11 cellular contexts compared by ENCODE assay signal in the genomic region with DNA sequence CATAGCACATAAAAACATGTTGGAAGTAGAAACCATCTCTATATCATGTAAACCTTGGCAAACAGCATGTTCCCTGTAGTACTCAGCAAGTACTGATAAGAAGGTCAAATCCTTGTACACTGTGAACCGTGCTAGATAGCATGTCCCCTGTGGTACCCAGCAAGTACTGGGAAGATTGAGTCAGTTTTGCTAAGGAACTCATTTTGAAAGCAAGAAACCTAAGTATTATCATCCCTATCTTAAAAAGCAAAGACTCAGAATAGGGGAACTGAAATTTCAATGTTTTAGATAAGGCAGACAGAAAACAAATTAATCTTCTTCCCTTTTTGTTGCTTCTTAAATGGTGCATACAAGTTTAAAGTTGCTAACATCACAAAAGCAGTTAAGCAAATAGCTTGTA.
DNase-seq lines count a peak whose midpoint lies in the region; ATAC-seq and TF ChIP-seq lines count a peak whose summit lies in the region.
"Had no signal": no experiment of that assay in that cellular context is flagged by ENCODE, and none has a peak within 500 bp of the region (broad histone marks: within the 10 kb centered on the region; RNA-seq: fewer than 3 reads in every experiment).

No MANE protein-coding gene starts in this region.

- TF ChIP-seq POLR2A in tibial nerve (IDR thresholded peaks at IDR 0.05), result no peak

- no peaks in the 10 kb centered on the region for H3K4me1 Mint-ChIP-seq in stimulated activated effector memory CD8-positive, alpha-beta T cell treated with anti-CD3 and anti-CD28 coated beads, Interleukin-12 subunit alpha, Interleukin-12 subunit beta, amount 100 ng/mL, for 72 hours

- peaks cover 7% of the 10 kb centered on the region for H3K9me3 Mint-ChIP-seq in stimulated activated effector memory CD8-positive, alpha-beta T cell treated with anti-CD3 and anti-CD28 coated beads, Interleukin-12 subunit alpha, Interleukin-12 subunit beta, amount 100 ng/mL, for 72 hours

- H3K27me3 ChIP-seq in tibial nerve, result no peaks in the 10 kb centered on the region

- TF ChIP-seq EP300 in tibial nerve (IDR thresholded peaks at IDR 0.05), result no peak

- peaks cover 0 to 9% (median 0%) of the 10 kb centered on the region in 4 donors for H3K4me1 ChIP-seq in tibial nerve
- H3K4me1 ChIP-seq: HAP-1 had no signal

- no peaks in the 10 kb centered on the region for H3K9me3 ChIP-seq in tibial nerve
- H3K9me3 ChIP-seq: HAP-1 had no signal

- TF ChIP-seq CTCF in tibial nerve (IDR thresholded peaks at IDR 0.05), result no peak

- H3K27ac Mint-ChIP-seq in stimulated activated effector memory CD8-positive, alpha-beta T cell treated with anti-CD3 and anti-CD28 coated beads, Interleukin-12 subunit alpha, Interleukin-12 subunit beta, amount 100 ng/mL, for 72 hours, result no peak overlapping the region

- peak; percentile 74 for ATAC-seq in GM19025 (IDR thresholded peaks at IDR 0.05; ENCODE audit: low read depth, unreplicated experiment)
- ATAC-seq in GM21737 (IDR thresholded peaks at IDR 0.05; ENCODE audit: unreplicated experiment), result peak; percentile 90
- ATAC-seq in HG03196 (IDR thresholded peaks at IDR 0.05; ENCODE audit: unreplicated experiment), result peak; percentile 76
- peak; percentile 26 for ATAC-seq in stimulated activated effector memory CD8-positive, alpha-beta T cell treated with anti-CD3 and anti-CD28 coated beads, Interleukin-12 subunit alpha, Interleukin-12 subunit beta, amount 100 ng/mL, for 72 hours

- H3K27ac ChIP-seq in tibial nerve, result no peak overlapping the region

- 48 to 53% methylated on average over 1 of the region's 1 CpG for WGBS in tibial nerve, 2 donors

- H3K36me3 ChIP-seq in tibial nerve, result no peaks in the 10 kb centered on the region
- H3K36me3 ChIP-seq: HAP-1 had no signal

- no peak overlapping the region for H3K4me3 ChIP-seq in tibial nerve
- H3K4me3 ChIP-seq: HAP-1 had no signal

- no peak overlapping the region for H3K4me3 Mint-ChIP-seq in stimulated activated effector memory CD8-positive, alpha-beta T cell treated with anti-CD3 and anti-CD28 coated beads, Interleukin-12 subunit alpha, Interleukin-12 subunit beta, amount 100 ng/mL, for 72 hours

- DNase-seq in stimulated activated effector memory CD8-positive, alpha-beta T cell treated with anti-CD3 and anti-CD28 coated beads, Interleukin-12 subunit alpha, Interleukin-12 subunit beta, amount 100 ng/mL, for 72 hours (ENCODE audit: low spot score in 2 of 2), result no peak
- DNase-seq in tibial nerve (ENCODE audit: low spot score in 2 of 2) (no peak), GOT3 (lab: John Stamatoyannopoulos, UW) (no peak), activated gamma-delta T cell treated with Interleukin-2 at 50 U/mL for 16 hours (no peak)
- DNase-seq: NCI-H510A; SK-N-SH; stimulated activated CD4-positive, alpha-beta T cell treated with anti-CD3 and anti-CD28 coated beads, Interleukin-15, amount 100 ng/mL, for 24 hours had no signal

- no peaks in the 10 kb centered on the region for H3K36me3 Mint-ChIP-seq in stimulated activated effector memory CD8-positive, alpha-beta T cell treated with anti-CD3 and anti-CD28 coated beads, Interleukin-12 subunit alpha, Interleukin-12 subunit beta, amount 100 ng/mL, for 72 hours

Comparison
In these comparisons a context has a peak if more than half of its experiments do, and no peak if none do; other contexts are left out.
1. ATAC-seq: peak in every context shown above with its lines; median percentile 90 in GM21737; 76 in HG03196; 74 in GM19025; 26 in stimulated activated effector memory CD8-positive, alpha-beta T cell treated with anti-CD3 and anti-CD28 coated beads, Interleukin-12 subunit alpha, Interleukin-12 subunit beta, amount 100 ng/mL, for 72 hours.